7 cellular contexts compared by ENCODE assay signal in the genomic region with DNA sequence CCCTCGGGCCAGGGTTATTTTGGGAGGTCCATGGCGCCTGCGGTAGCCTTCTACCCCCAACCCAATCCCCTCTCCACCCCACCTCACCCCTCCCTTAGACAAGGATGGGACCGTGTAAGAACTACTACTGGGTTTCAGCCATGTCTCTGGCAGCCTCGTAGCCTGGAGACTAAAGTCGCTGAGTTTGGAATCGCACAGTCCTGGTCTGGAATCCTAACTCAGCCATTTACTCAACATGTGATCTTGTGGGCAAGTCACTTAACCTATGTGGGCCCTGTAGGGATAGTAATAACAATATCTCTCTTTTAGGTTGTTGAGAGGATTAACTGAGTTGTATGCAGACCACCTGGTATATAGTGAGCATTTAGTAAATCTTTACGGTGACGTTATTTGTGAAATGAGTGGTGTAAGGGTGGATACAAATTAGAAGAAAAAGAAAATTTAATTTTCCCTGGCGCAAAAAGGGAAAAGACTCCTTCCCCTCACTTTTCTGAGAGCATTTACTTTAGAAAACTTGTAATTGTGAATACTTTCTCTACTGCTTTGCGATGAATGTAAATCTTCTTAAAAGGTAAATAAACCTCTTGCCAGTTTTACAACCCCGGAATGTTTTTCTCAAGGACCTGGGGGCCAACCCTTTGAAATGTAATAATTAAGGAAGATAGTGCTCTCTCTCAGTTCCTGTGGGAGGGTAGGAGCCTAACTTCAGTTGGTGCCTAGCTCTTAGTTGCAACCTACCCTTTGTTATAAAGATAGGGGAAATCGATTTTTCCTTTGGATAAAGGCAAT. TPM values are rescaled to one million over a fixed set of nuclear protein-coding genes. Genes with fewer than 3 reads are reported as not detected.
DNase-seq lines count a peak whose midpoint lies in the region; ATAC-seq and TF ChIP-seq lines count a peak whose summit lies in the region.

No MANE protein-coding gene starts in this region.

- no peak for TF ChIP-seq RAD21 in HCT116 (IDR thresholded peaks at IDR 0.05; ENCODE audit: low read depth)

- no peaks in the 10 kb centered on the region for H3K9me2 ChIP-seq in HCT116 (ENCODE audit: insufficient read depth)

- H3K4me1 ChIP-seq in HCT116 (ENCODE audit: control insufficient read depth in 1 of 2, insufficient read depth in 2 of 2, low read length in 2 of 2) (peaks cover 11 to 25% of the 10 kb centered on the region in 2 experiments), body of pancreas (peaks cover 21% of the 10 kb centered on the region)

- BruUV-seq in HCT116 (replicated peaks; lab: Mats Ljungman, UMichigan) = TSS peak; percentile 95

- no peaks in the 10 kb centered on the region for H3K27me3 ChIP-seq in HCT116 (ENCODE audit: insufficient read depth, low read length)
- H3K27me3 ChIP-seq in body of pancreas = no peaks in the 10 kb centered on the region

- no peak overlapping the region for H2AFZ ChIP-seq in HCT116 (ENCODE audit: low read depth, low read length, poor library complexity, severe bottlenecking)

- DNase-seq in HCT116 (ENCODE audit: low read depth, low spot score) (no peak), NCI-H2029 treated with DMSO at 0.1 percent for 48 hours (lab: John Stamatoyannopoulos, UW) (peak; percentile 95), body of pancreas (peak in 2 of 4 donors; percentile 16 to 18), left kidney (ENCODE audit: low read depth, low spot score) (peak; percentile 84)

- H3K9me3 ChIP-seq in HCT116 (ENCODE audit: control insufficient read depth in 1 of 2, insufficient read depth in 1 of 2, low read depth in 1 of 2, low read length in 2 of 2) (no peaks in the 10 kb centered on the region), body of pancreas (no peaks in the 10 kb centered on the region)

- H3K36me3 ChIP-seq in HCT116 (ENCODE audit: control insufficient read depth in 1 of 2, insufficient read depth in 2 of 2, low read length in 2 of 2) (peaks cover 6 to 22% of the 10 kb centered on the region in 2 experiments; a peak in 3 of 4 replicates), body of pancreas (replicated peaks in 1 of 2; ENCODE audit: insufficient read depth in 1 of 2, low read depth in 2 of 2) (peaks cover 0 to 6% of the 10 kb centered on the region in 2 donors)

- peak overlapping the region; percentile 73 to 100 for H3K4me3 ChIP-seq in HCT116 (replicated peaks in 1 of 2; ENCODE audit: low read depth in 1 of 2, low read length in 2 of 2)
- peak overlapping the region in 1 of 2 donors; percentile 72 for H3K4me3 ChIP-seq in body of pancreas

- no peak for TF ChIP-seq CTCF in HCT116 (IDR thresholded peaks at IDR 0.05 in 2 of 3, conservative IDR thresholded peaks at IDR 0.05 in 1 of 3; ENCODE audit: borderline replicate concordance in 1 of 3, insufficient read depth in 1 of 3, low read depth in 2 of 3, low read length in 2 of 3)
- TF ChIP-seq CTCF in body of pancreas (IDR thresholded peaks at IDR 0.05) = no peak

- intact Hi-C loops in HCT116 (cut with micrococcal nuclease) (no loop called here), body of pancreas (cut with DNase I) (no loop called here)

- no peaks in the 10 kb centered on the region for H4K20me1 ChIP-seq in HCT116 (ENCODE audit: insufficient read depth)

- ATAC-seq in GM18502 (IDR thresholded peaks at IDR 0.05; ENCODE audit: poor library complexity, unreplicated experiment) = peak; percentile 57
- peak; percentile 62 for ATAC-seq in HCT116
- peak; percentile 49 for ATAC-seq in body of pancreas
- ATAC-seq in HG03460 (IDR thresholded peaks at IDR 0.05; ENCODE audit: unreplicated experiment) = no peak

- peak overlapping the region; percentile 90 for H3K4me2 ChIP-seq in HCT116 (ENCODE audit: low read length)

- H3K27ac ChIP-seq in HCT116 (ENCODE audit: low read depth, low read length) (peak overlapping the region; percentile 84), body of pancreas (peak overlapping the region; percentile 83 to 94 (median 86)), temporal lobe (ENCODE audit: low read depth, low read length) (peak overlapping the region; percentile 98)

- POLR2A ChIA-PET in HCT116 (lab: Charles Lee) = interaction anchor here (0.6 to 2.0 kb wide), 4 partner anchors 10 to 28 kb away, joined by 3 to 20 read pairs (median 4); partner anchors contain the start of gene OSCP1

- H3K79me2 ChIP-seq in HCT116 (ENCODE audit: insufficient read depth, low read length) = peaks cover 28% of the 10 kb centered on the region

- TF ChIP-seq POLR2A in HCT116 (IDR thresholded peaks at IDR 0.05; ENCODE audit: borderline replicate concordance, extremely low read depth, insufficient read depth, insufficient read length) (no peak), body of pancreas (IDR thresholded peaks at IDR 0.05) (no peak)

- 22 to 30% methylated on average over 12 to 13 of the region's 13 CpGs for WGBS in body of pancreas, 2 donors

- peak overlapping the region; percentile 83 for H3K9ac ChIP-seq in HCT116 (ENCODE audit: low read length)

- RAD21 ChIA-PET in HCT116 (lab: Charles Lee; ENCODE audit: low non-redundant PET in 1 of 2, low total read pairs in 2 of 2, uncharacterized antibody in 2 of 2, unreplicated experiment in 2 of 2) = no interaction called here

- CTCF ChIA-PET in HCT116 (lab: Charles Lee) = interaction anchor here (0.7 to 1.3 kb wide), 2 partner anchors 10 to 15 kb away, joined by 3 read pairs; partner anchors contain the start of gene OSCP1

TF ChIP-seq in HCT116, 20 proteins besides CTCF, POLR2A, EP300 and RAD21 (continues in another document):
- no peak for TF ChIP-seq CBX3 (IDR thresholded peaks at IDR 0.05; ENCODE audit: low read depth)
- no peak for TF ChIP-seq FOSL1 (IDR thresholded peaks at IDR 0.05; ENCODE audit: low read depth)
- TF ChIP-seq, protein P1, sequence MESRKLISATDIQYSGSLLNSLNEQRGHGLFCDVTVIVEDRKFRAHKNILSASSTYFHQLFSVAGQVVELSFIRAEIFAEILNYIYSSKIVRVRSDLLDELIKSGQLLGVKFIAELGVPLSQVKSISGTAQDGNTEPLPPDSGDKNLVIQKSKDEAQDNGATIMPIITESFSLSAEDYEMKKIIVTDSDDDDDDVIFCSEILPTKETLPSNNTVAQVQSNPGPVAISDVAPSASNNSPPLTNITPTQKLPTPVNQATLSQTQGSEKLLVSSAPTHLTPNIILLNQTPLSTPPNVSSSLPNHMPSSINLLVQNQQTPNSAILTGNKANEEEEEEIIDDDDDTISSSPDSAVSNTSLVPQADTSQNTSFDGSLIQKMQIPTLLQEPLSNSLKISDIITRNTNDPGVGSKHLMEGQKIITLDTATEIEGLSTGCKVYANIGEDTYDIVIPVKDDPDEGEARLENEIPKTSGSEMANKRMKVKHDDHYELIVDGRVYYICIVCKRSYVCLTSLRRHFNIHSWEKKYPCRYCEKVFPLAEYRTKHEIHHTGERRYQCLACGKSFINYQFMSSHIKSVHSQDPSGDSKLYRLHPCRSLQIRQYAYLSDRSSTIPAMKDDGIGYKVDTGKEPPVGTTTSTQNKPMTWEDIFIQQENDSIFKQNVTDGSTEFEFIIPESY (IDR thresholded peaks at IDR 0.05; ENCODE audit: extremely low read depth, insufficient replicate concordance, low read length) = no peak
- TF ChIP-seq POLR2AphosphoS5 (IDR thresholded peaks at IDR 0.05; ENCODE audit: low read depth, low read length) = no peak
- TF ChIP-seq, protein P2, sequence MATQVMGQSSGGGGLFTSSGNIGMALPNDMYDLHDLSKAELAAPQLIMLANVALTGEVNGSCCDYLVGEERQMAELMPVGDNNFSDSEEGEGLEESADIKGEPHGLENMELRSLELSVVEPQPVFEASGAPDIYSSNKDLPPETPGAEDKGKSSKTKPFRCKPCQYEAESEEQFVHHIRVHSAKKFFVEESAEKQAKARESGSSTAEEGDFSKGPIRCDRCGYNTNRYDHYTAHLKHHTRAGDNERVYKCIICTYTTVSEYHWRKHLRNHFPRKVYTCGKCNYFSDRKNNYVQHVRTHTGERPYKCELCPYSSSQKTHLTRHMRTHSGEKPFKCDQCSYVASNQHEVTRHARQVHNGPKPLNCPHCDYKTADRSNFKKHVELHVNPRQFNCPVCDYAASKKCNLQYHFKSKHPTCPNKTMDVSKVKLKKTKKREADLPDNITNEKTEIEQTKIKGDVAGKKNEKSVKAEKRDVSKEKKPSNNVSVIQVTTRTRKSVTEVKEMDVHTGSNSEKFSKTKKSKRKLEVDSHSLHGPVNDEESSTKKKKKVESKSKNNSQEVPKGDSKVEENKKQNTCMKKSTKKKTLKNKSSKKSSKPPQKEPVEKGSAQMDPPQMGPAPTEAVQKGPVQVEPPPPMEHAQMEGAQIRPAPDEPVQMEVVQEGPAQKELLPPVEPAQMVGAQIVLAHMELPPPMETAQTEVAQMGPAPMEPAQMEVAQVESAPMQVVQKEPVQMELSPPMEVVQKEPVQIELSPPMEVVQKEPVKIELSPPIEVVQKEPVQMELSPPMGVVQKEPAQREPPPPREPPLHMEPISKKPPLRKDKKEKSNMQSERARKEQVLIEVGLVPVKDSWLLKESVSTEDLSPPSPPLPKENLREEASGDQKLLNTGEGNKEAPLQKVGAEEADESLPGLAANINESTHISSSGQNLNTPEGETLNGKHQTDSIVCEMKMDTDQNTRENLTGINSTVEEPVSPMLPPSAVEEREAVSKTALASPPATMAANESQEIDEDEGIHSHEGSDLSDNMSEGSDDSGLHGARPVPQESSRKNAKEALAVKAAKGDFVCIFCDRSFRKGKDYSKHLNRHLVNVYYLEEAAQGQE (IDR thresholded peaks at IDR 0.05; ENCODE audit: low read depth) = no peak
- no peak for TF ChIP-seq TCF7L2 (IDR thresholded peaks at IDR 0.05; ENCODE audit: borderline replicate concordance, extremely low read depth, insufficient read depth, insufficient read length)
- no peak for TF ChIP-seq ELF1 (IDR thresholded peaks at IDR 0.05; ENCODE audit: borderline replicate concordance, low read depth)
- TF ChIP-seq SRF (IDR thresholded peaks at IDR 0.05; ENCODE audit: low read depth) = no peak
- TF ChIP-seq SP1 (IDR thresholded peaks at IDR 0.05; ENCODE audit: low read depth) = no peak
- TF ChIP-seq, protein P3, sequence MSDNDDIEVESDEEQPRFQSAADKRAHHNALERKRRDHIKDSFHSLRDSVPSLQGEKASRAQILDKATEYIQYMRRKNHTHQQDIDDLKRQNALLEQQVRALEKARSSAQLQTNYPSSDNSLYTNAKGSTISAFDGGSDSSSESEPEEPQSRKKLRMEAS (IDR thresholded peaks at IDR 0.05) = no peak
- no peak for TF ChIP-seq JUND (IDR thresholded peaks at IDR 0.05)
- TF ChIP-seq EZH2phosphoT487 (IDR thresholded peaks at IDR 0.05; ENCODE audit: borderline replicate concordance) = no peak
- no peak for TF ChIP-seq EZH2 (IDR thresholded peaks at IDR 0.05)
- TF ChIP-seq CEBPB (IDR thresholded peaks at IDR 0.05; ENCODE audit: low read depth) = no peak
- TF ChIP-seq EGR1 (IDR thresholded peaks at IDR 0.05; ENCODE audit: low read depth) = no peak

RNA-seq across cellular contexts. Expression of gene MRPS15, which starts 0.6 kb away (rescaled TPM):
- total RNA-seq in HCT116 (2021; ENCODE audit: unreplicated experiment) (98.7 TPM), body of pancreas (10 to 100 TPM; 24.4 to 31.1 TPM), temporal lobe (10.8 TPM)
- 49.0 and 74.2 TPM in 2 replicates for polyA plus RNA-seq in HCT116 (2012)

RNA-seq across cellular contexts. Expression of gene OSCP1, which starts 14.5 kb away (rescaled TPM):
- total RNA-seq in HCT116 (2021; ENCODE audit: unreplicated experiment) (4.1 TPM), body of pancreas (1 to 10 TPM; 2.0 to 3.9 TPM), temporal lobe (12.8 TPM)
- polyA plus RNA-seq in HCT116 (2012) = 2.7 and 3.7 TPM in 2 replicates

RNA-seq across cellular contexts. Expression of gene CSF3R, which starts 17.9 kb away (rescaled TPM):
- total RNA-seq in HCT116 (2021; ENCODE audit: unreplicated experiment) (0.32 TPM), body of pancreas (1 to 10 TPM in 1 of 2 donors, not detected in 1; 5.2 TPM), temporal lobe (2.0 TPM)
- not detected in 2 replicates for polyA plus RNA-seq in HCT116 (2012)
